1 cellular context compared by ENCODE assay signal in genomic region chr12:122838841-122839240, GRCh38.
TF ChIP-seq lines count a peak whose summit lies in the region.

No MANE protein-coding gene starts in this region.

TF ChIP-seq in endothelial cell of umbilical vein, 7 proteins besides CTCF, POLR2A, EP300 and RAD21:
- TF ChIP-seq GATA2 (IDR thresholded peaks at IDR 0.05; ENCODE audit: insufficient read depth, insufficient read length, low read depth, low read length) (no peak), MAX (IDR thresholded peaks at IDR 0.05; ENCODE audit: insufficient read depth, insufficient read length) (no peak), EZH2 (IDR thresholded peaks at IDR 0.05; ENCODE audit: borderline replicate concordance, low read depth, low read length, severe bottlenecking) (no peak), JUN (IDR thresholded peaks at IDR 0.05; ENCODE audit: borderline replicate concordance, insufficient read depth, insufficient read length, low read depth) (no peak), MYC (IDR thresholded peaks at IDR 0.05; ENCODE audit: low read depth, low read length) (no peak), FOS (IDR thresholded peaks at IDR 0.05; ENCODE audit: borderline replicate concordance, insufficient read depth, low read length) (no peak), POLR2AphosphoS5 (IDR thresholded peaks at IDR 0.05; ENCODE audit: insufficient read depth, low read depth, low read length) (no peak)
